ENCODE assay signal across 1 cellular context in the genomic region with DNA sequence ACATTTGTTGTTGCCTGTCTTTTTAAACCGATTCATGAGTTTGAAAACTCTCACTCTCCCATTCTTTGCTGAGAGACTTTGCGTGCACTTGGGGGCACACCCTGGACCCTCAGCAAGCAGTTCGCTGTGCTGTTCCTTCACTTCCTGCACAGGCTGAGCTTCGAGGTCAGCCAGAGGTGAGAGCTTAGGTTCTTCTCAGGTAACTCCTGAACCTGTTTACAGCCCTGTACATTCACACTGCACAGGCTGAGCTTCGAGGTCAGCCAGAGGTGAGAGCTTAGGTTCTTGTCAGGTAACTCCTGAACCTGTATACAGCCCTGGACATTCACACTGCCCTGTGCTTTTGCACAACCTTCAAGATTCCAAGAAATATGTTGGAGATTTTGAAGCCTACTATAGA.
TF ChIP-seq lines count a peak whose summit lies in the region.

No MANE protein-coding gene starts in this region.

TF ChIP-seq in HepG2, 621 proteins besides CTCF, POLR2A, EP300 and RAD21:
- TF ChIP-seq, protein P1, sequence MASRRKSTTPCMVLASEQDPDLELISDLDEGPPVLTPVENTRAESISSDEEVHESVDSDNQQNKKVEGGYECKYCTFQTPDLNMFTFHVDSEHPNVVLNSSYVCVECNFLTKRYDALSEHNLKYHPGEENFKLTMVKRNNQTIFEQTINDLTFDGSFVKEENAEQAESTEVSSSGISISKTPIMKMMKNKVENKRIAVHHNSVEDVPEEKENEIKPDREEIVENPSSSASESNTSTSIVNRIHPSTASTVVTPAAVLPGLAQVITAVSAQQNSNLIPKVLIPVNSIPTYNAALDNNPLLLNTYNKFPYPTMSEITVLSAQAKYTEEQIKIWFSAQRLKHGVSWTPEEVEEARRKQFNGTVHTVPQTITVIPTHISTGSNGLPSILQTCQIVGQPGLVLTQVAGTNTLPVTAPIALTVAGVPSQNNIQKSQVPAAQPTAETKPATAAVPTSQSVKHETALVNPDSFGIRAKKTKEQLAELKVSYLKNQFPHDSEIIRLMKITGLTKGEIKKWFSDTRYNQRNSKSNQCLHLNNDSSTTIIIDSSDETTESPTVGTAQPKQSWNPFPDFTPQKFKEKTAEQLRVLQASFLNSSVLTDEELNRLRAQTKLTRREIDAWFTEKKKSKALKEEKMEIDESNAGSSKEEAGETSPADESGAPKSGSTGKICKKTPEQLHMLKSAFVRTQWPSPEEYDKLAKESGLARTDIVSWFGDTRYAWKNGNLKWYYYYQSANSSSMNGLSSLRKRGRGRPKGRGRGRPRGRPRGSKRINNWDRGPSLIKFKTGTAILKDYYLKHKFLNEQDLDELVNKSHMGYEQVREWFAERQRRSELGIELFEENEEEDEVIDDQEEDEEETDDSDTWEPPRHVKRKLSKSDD (CRISPR knock-in tag; IDR thresholded peaks at IDR 0.05; ENCODE audit: low read depth): no peak
- TF ChIP-seq, protein P2, sequence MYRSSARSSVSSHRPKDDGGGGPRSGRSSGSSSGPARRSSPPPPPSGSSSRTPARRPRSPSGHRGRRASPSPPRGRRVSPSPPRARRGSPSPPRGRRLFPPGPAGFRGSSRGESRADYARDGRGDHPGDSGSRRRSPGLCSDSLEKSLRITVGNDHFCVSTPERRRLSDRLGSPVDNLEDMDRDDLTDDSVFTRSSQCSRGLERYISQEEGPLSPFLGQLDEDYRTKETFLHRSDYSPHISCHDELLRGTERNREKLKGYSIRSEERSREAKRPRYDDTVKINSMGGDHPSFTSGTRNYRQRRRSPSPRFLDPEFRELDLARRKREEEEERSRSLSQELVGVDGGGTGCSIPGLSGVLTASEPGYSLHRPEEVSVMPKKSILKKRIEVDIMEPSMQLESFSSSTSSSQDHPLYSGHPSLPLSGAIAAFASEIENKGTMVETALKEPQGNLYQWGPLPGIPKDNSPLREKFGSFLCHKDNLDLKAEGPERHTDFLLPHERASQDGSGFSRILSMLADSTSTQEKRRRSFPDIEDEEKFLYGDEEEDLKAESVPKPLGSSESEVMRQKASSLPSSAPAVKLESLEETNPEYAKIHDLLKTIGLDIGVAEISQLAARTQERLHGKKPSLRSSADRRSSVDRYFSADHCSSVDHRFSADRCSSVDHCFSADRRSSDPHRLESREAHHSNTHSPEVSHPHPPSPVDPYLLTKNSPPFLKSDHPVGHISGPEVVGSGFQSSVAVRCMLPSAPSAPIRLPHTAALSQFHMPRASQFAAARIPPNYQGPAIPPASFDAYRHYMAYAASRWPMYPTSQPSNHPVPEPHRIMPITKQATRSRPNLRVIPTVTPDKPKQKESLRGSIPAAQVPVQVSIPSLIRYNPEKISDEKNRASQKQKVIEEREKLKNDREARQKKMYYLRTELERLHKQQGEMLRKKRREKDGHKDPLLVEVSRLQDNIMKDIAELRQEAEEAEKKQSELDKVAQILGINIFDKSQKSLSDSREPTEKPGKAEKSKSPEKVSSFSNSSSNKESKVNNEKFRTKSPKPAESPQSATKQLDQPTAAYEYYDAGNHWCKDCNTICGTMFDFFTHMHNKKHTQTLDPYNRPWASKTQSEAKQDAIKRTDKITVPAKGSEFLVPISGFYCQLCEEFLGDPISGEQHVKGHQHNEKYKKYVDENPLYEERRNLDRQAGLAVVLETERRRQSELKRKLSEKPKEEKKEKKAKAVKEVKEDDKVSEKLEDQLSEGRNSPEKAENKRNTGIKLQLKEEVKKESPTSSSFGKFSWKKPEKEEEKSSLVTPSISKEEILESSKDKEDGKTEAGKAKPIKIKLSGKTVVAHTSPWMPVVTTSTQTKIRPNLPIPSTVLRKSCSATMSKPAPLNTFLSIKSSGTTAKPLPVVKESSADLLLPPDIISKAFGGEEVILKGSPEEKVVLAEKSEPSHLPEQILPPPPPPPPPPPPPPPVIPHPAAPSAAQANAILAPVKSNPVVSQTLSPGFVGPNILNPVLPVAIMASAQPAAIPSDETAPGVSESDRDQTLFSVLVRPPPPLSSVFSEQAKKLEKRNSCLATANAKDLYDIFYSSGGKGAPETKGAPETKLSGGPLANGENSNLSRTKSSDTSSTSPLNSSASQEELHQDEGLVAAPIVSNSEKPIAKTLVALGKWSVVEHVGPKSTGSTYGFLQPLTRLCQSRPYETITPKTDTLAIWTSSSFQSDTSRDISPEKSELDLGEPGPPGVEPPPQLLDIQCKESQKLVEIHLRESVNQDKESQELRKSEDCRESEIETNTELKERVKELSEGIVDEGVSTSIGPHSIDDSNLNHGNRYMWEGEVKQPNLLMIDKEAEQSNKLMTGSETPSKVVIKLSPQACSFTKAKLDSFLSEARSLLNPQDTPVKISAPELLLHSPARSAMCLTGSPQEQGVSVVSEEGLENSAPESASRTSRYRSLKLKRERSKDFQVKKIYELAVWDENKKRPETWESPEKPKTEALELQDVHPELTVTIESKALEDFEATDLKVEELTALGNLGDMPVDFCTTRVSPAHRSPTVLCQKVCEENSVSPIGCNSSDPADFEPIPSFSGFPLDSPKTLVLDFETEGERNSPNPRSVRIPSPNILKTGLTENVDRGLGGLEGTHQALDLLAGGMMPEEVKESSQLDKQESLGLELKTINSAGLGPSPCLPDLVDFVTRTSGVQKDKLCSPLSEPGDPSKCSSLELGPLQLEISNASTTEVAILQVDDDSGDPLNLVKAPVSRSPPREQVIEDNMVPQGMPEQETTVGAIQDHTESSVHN (CRISPR knock-in tag; IDR thresholded peaks at IDR 0.05): no peak
- TF ChIP-seq ZNF17 (CRISPR knock-in tag; IDR thresholded peaks at IDR 0.05) (no peak), ZNF251 (CRISPR knock-in tag; IDR thresholded peaks at IDR 0.05) (no peak), ZNF703 (CRISPR knock-in tag; IDR thresholded peaks at IDR 0.05; ENCODE audit: borderline replicate concordance) (no peak), KDM5A (IDR thresholded peaks at IDR 0.05; ENCODE audit: borderline replicate concordance, low read length) (no peak), SMAD3 (CRISPR knock-in tag; IDR thresholded peaks at IDR 0.05) (no peak), CCDC6 (CRISPR knock-in tag; IDR thresholded peaks at IDR 0.05) (no peak), PCBP1 (IDR thresholded peaks at IDR 0.05; ENCODE audit: borderline replicate concordance, low read depth, low read length) (no peak)
- TF ChIP-seq, protein P3, sequence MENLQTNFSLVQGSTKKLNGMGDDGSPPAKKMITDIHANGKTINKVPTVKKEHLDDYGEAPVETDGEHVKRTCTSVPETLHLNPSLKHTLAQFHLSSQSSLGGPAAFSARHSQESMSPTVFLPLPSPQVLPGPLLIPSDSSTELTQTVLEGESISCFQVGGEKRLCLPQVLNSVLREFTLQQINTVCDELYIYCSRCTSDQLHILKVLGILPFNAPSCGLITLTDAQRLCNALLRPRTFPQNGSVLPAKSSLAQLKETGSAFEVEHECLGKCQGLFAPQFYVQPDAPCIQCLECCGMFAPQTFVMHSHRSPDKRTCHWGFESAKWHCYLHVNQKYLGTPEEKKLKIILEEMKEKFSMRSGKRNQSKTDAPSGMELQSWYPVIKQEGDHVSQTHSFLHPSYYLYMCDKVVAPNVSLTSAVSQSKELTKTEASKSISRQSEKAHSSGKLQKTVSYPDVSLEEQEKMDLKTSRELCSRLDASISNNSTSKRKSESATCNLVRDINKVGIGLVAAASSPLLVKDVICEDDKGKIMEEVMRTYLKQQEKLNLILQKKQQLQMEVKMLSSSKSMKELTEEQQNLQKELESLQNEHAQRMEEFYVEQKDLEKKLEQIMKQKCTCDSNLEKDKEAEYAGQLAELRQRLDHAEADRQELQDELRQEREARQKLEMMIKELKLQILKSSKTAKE (CRISPR knock-in tag; IDR thresholded peaks at IDR 0.05; ENCODE audit: borderline replicate concordance): no peak
- TF ChIP-seq, protein P4, sequence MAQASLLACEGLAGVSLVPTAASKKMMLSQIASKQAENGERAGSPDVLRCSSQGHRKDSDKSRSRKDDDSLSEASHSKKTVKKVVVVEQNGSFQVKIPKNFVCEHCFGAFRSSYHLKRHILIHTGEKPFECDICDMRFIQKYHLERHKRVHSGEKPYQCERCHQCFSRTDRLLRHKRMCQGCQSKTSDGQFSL (CRISPR knock-in tag; IDR thresholded peaks at IDR 0.05): no peak
- TF ChIP-seq, protein P5, sequence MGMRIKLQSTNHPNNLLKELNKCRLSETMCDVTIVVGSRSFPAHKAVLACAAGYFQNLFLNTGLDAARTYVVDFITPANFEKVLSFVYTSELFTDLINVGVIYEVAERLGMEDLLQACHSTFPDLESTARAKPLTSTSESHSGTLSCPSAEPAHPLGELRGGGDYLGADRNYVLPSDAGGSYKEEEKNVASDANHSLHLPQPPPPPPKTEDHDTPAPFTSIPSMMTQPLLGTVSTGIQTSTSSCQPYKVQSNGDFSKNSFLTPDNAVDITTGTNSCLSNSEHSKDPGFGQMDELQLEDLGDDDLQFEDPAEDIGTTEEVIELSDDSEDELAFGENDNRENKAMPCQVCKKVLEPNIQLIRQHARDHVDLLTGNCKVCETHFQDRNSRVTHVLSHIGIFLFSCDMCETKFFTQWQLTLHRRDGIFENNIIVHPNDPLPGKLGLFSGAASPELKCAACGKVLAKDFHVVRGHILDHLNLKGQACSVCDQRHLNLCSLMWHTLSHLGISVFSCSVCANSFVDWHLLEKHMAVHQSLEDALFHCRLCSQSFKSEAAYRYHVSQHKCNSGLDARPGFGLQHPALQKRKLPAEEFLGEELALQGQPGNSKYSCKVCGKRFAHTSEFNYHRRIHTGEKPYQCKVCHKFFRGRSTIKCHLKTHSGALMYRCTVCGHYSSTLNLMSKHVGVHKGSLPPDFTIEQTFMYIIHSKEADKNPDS (CRISPR knock-in tag; IDR thresholded peaks at IDR 0.05): no peak
- TF ChIP-seq, protein P6, sequence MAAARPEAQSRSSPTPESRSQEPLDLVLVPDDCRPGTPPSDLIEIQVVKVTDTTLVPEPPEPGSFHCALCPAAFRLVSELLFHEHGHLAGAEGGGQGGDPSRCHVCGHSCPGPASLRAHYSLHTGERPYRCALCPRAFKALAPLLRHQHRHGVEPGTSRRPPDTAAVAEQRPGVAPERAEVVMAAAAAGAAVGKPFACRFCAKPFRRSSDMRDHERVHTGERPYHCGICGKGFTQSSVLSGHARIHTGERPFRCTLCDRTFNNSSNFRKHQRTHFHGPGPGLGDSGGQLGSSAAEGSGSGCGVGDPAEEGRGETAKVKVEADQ (CRISPR knock-in tag; IDR thresholded peaks at IDR 0.05; ENCODE audit: borderline replicate concordance): no peak
